23 cellular contexts compared by ENCODE assay signal in the genomic region with DNA sequence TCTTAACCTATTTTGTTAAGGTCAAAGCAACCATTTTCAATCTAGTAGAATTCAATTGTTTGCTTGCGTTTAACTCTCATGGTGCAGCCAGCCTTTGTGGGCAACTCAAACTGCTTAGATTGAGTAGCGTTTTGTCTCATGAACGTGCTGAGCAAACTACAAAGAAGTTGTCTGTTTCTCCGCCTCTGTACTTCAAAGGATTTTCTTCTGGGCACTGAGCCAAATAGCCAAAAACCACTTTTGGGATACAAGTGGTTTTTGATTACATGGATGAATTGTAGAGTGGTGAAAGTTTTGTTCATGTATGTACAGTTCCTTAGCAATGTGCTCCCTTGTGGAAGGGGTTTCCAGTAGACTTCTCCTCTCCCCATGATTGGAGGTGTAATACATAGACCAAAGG.
"Had no signal": no experiment of that assay in that cellular context is flagged by ENCODE, and none has a peak within 500 bp of the region (broad histone marks: within the 10 kb centered on the region; RNA-seq: fewer than 3 reads in every experiment).

No MANE protein-coding gene starts in this region.

- H3K9me3 Mint-ChIP-seq: activated CD4-positive, alpha-beta T cell treated with anti-CD3 and anti-CD28 coated beads, Interleukin-2, amount 10 ng/mL, durations not matched to agents 24 days and 14 days; central memory CD8-positive, alpha-beta T cell; memory B cell had no signal

- H3K4me1 Mint-ChIP-seq: activated CD4-positive, alpha-beta T cell treated with anti-CD3 and anti-CD28 coated beads, Interleukin-2, amount 10 ng/mL, durations not matched to agents 24 days and 14 days; central memory CD8-positive, alpha-beta T cell; memory B cell; naive thymus-derived CD4-positive, alpha-beta T cell had no signal

- H3K4me3 ChIP-seq: coronary artery, esophagus muscularis mucosa, mucosa of descending colon, pancreas, sigmoid colon, spleen, stomach, testis, upper lobe of right lung had no signal

- H3K27ac Mint-ChIP-seq: activated CD4-positive, alpha-beta T cell treated with anti-CD3 and anti-CD28 coated beads, Interleukin-2, amount 10 ng/mL, durations not matched to agents 24 days and 14 days; activated naive CD8-positive, alpha-beta T cell; memory B cell; naive thymus-derived CD4-positive, alpha-beta T cell had no signal

- H3K9me3 ChIP-seq: esophagus muscularis mucosa, mucosa of descending colon, pancreas, sigmoid colon, spleen, stomach, testis, upper lobe of right lung had no signal

- H3K36me3 ChIP-seq: esophagus muscularis mucosa, pancreas, sigmoid colon, spleen, stomach, upper lobe of right lung had no signal

- H3K4me3 Mint-ChIP-seq: activated CD4-positive, alpha-beta T cell treated with anti-CD3 and anti-CD28 coated beads, Interleukin-2, amount 10 ng/mL, durations not matched to agents 24 days and 14 days; activated naive CD8-positive, alpha-beta T cell; central memory CD8-positive, alpha-beta T cell; memory B cell; naive thymus-derived CD4-positive, alpha-beta T cell had no signal

- H3K27ac ChIP-seq: coronary artery, esophagus muscularis mucosa, pancreas, sigmoid colon, spleen, stomach, testis, upper lobe of right lung had no signal

- H3K4me1 ChIP-seq: esophagus muscularis mucosa, pancreas, sigmoid colon, spleen, stomach, testis, upper lobe of right lung had no signal

- DNase-seq: activated CD4-positive, alpha-beta T cell treated with anti-CD3 and anti-CD28 coated beads, Interleukin-2, amount 10 ng/mL, durations not matched to agents 24 days and 14 days; activated CD4-positive, CD25-positive, alpha-beta regulatory T cell; activated CD8-positive, alpha-beta memory T cell treated with anti-CD3 and anti-CD28 coated beads for 24 hours; activated gamma-delta T cell treated with Interleukin-2 at 50 U/mL for 16 hours; amniotic stem cell; effector CD4-positive, alpha-beta T cell; glutamatergic neuron; kidney glomerular epithelial cell; left ventricle myocardium superior; mucosa of descending colon; naive thymus-derived CD4-positive, alpha-beta T cell; pancreas; sigmoid colon; spleen; stomach; testis; upper lobe of right lung had no signal

- H3K27me3 Mint-ChIP-seq: activated CD4-positive, alpha-beta T cell treated with anti-CD3 and anti-CD28 coated beads, Interleukin-2, amount 10 ng/mL, durations not matched to agents 24 days and 14 days; brain; central memory CD8-positive, alpha-beta T cell; memory B cell had no signal

- H3K36me3 Mint-ChIP-seq: activated naive CD8-positive, alpha-beta T cell; brain; memory B cell; naive thymus-derived CD4-positive, alpha-beta T cell had no signal

- H3K27me3 ChIP-seq: esophagus muscularis mucosa, pancreas, sigmoid colon, spleen, stomach, testis, upper lobe of right lung had no signal
